10 cellular contexts compared by ENCODE assay signal in genomic region chr1:204924013-204924759, GRCh38. TPM values are rescaled to one million over a fixed set of nuclear protein-coding genes. Genes with fewer than 3 reads are reported as not detected.
A peak's percentile ranks its signal among the peaks of the same experiment; 100 is the strongest.
DNase-seq lines count a peak whose midpoint lies in the region; ATAC-seq, FAIRE-seq and TF ChIP-seq lines count a peak whose summit lies in the region.
"Had no signal": no experiment of that assay in that cellular context is flagged by ENCODE, and none has a peak within 500 bp of the region (broad histone marks: within the 10 kb centered on the region; RNA-seq: fewer than 3 reads in every experiment).

No MANE protein-coding gene starts in this region.

- H3K27me3 ChIP-seq in mammary epithelial cell (ENCODE audit: insufficient read depth, low read length) (no peaks in the 10 kb centered on the region), PC-3 (ENCODE audit: low read length) (peaks cover 50% of the 10 kb centered on the region)

- H2AFZ ChIP-seq in mammary epithelial cell (ENCODE audit: low read depth, low read length): no peak overlapping the region
- no peak overlapping the region for H2AFZ ChIP-seq in PC-3 (ENCODE audit: low read length)

- H3K9me2 ChIP-seq in PC-3 (replicated peaks; ENCODE audit: low read length): no peaks in the 10 kb centered on the region

- H3K27ac ChIP-seq in mammary epithelial cell (ENCODE audit: insufficient read depth, low read depth, low read length) (no peak overlapping the region), PC-3 (ENCODE audit: low read length) (no peak overlapping the region)

- no peak for TF ChIP-seq CTCF in mammary epithelial cell (conservative IDR thresholded peaks at IDR 0.05 in 1 of 2, IDR thresholded peaks at IDR 0.05 in 1 of 2; ENCODE audit: extremely low read depth in 1 of 2, insufficient read depth in 1 of 2, low read depth in 1 of 2, low read length in 2 of 2)
- TF ChIP-seq CTCF in PC-3 (conservative IDR thresholded peaks at IDR 0.05; ENCODE audit: low read depth, low read length): no peak
- TF ChIP-seq CTCF in omental fat pad (IDR thresholded peaks at IDR 0.05): no peak

- ATAC-seq in PC-3 (peak; percentile 66), omental fat pad (ENCODE audit: low FRiP score) (no peak)
- ATAC-seq in activated T-cell treated with anti-CD3 and anti-CD28 coated beads, Interleukin-2, amount 50 U/mL, for 4 hours: no peak

- H3K4me1 Mint-ChIP-seq in activated T-cell treated with anti-CD3 and anti-CD28 coated beads, Interleukin-2, amount 50 U/mL, for 4 hours (ENCODE audit: low read depth): no peaks in the 10 kb centered on the region

- peak; percentile 51 to 66 for DNase-seq in T47D (ENCODE audit: low read depth in 1 of 2, low spot score in 1 of 2)
- no peak for DNase-seq in mammary epithelial cell
- DNase-seq in PC-3: peak; percentile 57
- peak; percentile 87 for DNase-seq in iPS DF 4.7 (ENCODE audit: extremely low read depth, low spot score)
- peak; percentile 76 for DNase-seq in urothelium cell line (ENCODE audit: low spot score)
- DNase-seq in activated CD4-positive, alpha-beta T cell treated with anti-CD3 and anti-CD28 coated beads, Interleukin-2, amount 50 U/mL, for 1 hour: no peak
- no peak for DNase-seq in omental fat pad (ENCODE audit: low spot score)
- DNase-seq in activated T-cell treated with anti-CD3 and anti-CD28 coated beads, Interleukin-2, amount 50 U/mL, for 4 hours: no peak

- H3K4me1 ChIP-seq in mammary epithelial cell (ENCODE audit: insufficient read depth, low read length) (peaks cover 5% of the 10 kb centered on the region), PC-3 (ENCODE audit: insufficient read depth, low read length) (peaks cover 7% of the 10 kb centered on the region; the same call in 1 of the 2 replicates)
- H3K4me1 ChIP-seq: HAP-1 had no signal

- H3K9me3 Mint-ChIP-seq in activated T-cell treated with anti-CD3 and anti-CD28 coated beads, Interleukin-2, amount 50 U/mL, for 4 hours: no peaks in the 10 kb centered on the region

- BruUV-seq in mammary epithelial cell (replicated peaks; lab: Mats Ljungman, UMichigan): no TSS peak
- no TSS peak for BruUV-seq in PC-3 (replicated peaks; lab: Mats Ljungman, UMichigan)

- H4K20me1 ChIP-seq in mammary epithelial cell (ENCODE audit: insufficient read depth, low read length) (no peaks in the 10 kb centered on the region), PC-3 (ENCODE audit: low read length) (no peaks in the 10 kb centered on the region)

- H3K4me2 ChIP-seq in mammary epithelial cell (ENCODE audit: insufficient read depth, low read depth, low read length) (no peak overlapping the region), PC-3 (ENCODE audit: low read length) (0 out of 2 replicates have a peak overlapping the region, but pooled peaks have one; percentile 2)

- H3K27me3 Mint-ChIP-seq in activated T-cell treated with anti-CD3 and anti-CD28 coated beads, Interleukin-2, amount 50 U/mL, for 4 hours (ENCODE audit: low read depth): peaks cover 7% of the 10 kb centered on the region

- no peak for FAIRE-seq in urothelium cell line (lab: Jason Lieb, UNC)

- intact Hi-C loops in mammary epithelial cell (cut with micrococcal nuclease) (loop anchor here (5.0 kb wide), 1 partner anchor 37 kb away; no protein-coding TSS in a partner anchor), PC-3 (cut with micrococcal nuclease) (no loop called here)

- WGBS in mammary epithelial cell (ENCODE audit: low coverage, missing lambda C conversion rate): 77% methylated on average over 5 of the region's 5 CpGs

- no peak overlapping the region for H3K4me3 Mint-ChIP-seq in activated T-cell treated with anti-CD3 and anti-CD28 coated beads, Interleukin-2, amount 50 U/mL, for 4 hours

- H3K4me3 ChIP-seq in mammary epithelial cell (replicated peaks in 1 of 3; ENCODE audit: insufficient read depth in 1 of 3, low read depth in 2 of 3, low read length in 3 of 3) (no peak overlapping the region), PC-3 (ENCODE audit: low read length) (no peak overlapping the region)
- H3K4me3 ChIP-seq: HAP-1, lung had no signal

- H3K9me3 ChIP-seq in mammary epithelial cell (replicated peaks; ENCODE audit: insufficient read depth, low read length) (no peaks in the 10 kb centered on the region), PC-3 (ENCODE audit: low read length) (no peaks in the 10 kb centered on the region)
- H3K9me3 ChIP-seq: HAP-1 had no signal

- no peaks in the 10 kb centered on the region for H3K79me2 ChIP-seq in mammary epithelial cell (ENCODE audit: insufficient read depth, low read length)
- no peaks in the 10 kb centered on the region for H3K79me2 ChIP-seq in PC-3 (ENCODE audit: low read length)

- dilution Hi-C loops in mammary epithelial cell (cut with HindIII; ENCODE audit: low sequenced_read_pairs): no loop called here

- H3F3A ChIP-seq in PC-3 (ENCODE audit: low read length, unreplicated experiment): no peaks in the 10 kb centered on the region

- in situ Hi-C loops in T47D (cut with HindIII; ENCODE audit: low pct_unique_long_range_greater_than_20kb, low sequenced_read_pairs): no loop called here
- in situ Hi-C loops in mammary epithelial cell (cut with MboI; ENCODE audit: low sequenced_read_pairs in 2 of 2): no loop called here

- CTCF ChIA-PET in mammary epithelial cell (lab: Charles Lee; ENCODE audit: low non-redundant PET): interaction anchor here (0.5 kb wide), 1 partner anchor 106 kb away, joined by 9 read pairs; no protein-coding TSS in a partner anchor
- CTCF ChIA-PET in PC-3 (lab: Charles Lee): no interaction called here

- POLR2A ChIA-PET in PC-3 (lab: Charles Lee; ENCODE audit: unreplicated experiment): interaction anchor here (0.7 kb wide), 1 partner anchor 17 kb away, joined by 3 read pairs; no protein-coding TSS in a partner anchor

- no peak overlapping the region for H3K9ac ChIP-seq in mammary epithelial cell (ENCODE audit: insufficient read depth, low read length)
- no peak overlapping the region for H3K9ac ChIP-seq in PC-3 (ENCODE audit: low read length)

- H3K36me3 ChIP-seq in mammary epithelial cell (ENCODE audit: insufficient read depth, low read length) (no peaks in the 10 kb centered on the region), PC-3 (ENCODE audit: low read depth, low read length) (no peaks in the 10 kb centered on the region)
- H3K36me3 ChIP-seq: HAP-1 had no signal

- no peaks in the 10 kb centered on the region for H3K36me3 Mint-ChIP-seq in activated T-cell treated with anti-CD3 and anti-CD28 coated beads, Interleukin-2, amount 50 U/mL, for 4 hours (ENCODE audit: insufficient read depth)

RNA-seq across cellular contexts. Expression of gene NFASC, which starts 53.5 kb away (rescaled TPM):
- total RNA-seq in mammary epithelial cell (10 to 100 TPM; 37.6 to 94.9 TPM), PC-3 (2014; rRNA removed) (1.6 and 4.6 TPM in 2 replicates), omental fat pad (10 to 100 TPM; 10.3 to 18.4 (median 10.9) TPM)
- 12.7 TPM for polyA plus RNA-seq in mammary epithelial cell
- 28.6 TPM for polyA minus RNA-seq in mammary epithelial cell
- under 1 TPM; 0.13 to 0.41 (median 0.13) TPM for total RNA-seq in activated T-cell treated with anti-CD3 and anti-CD28 coated beads, Interleukin-2, amount 50 U/mL, for 4 hours

Comparison
In these comparisons a context has a peak if more than half of its experiments do, and no peak if none do; other contexts are left out.
1. DNase-seq: peak in T47D (2 of 2), PC-3 (single experiment), iPS DF 4.7 (single experiment) and urothelium cell line (single experiment); none in mammary epithelial cell (single experiment), activated CD4-positive, alpha-beta T cell treated with anti-CD3 and anti-CD28 coated beads, Interleukin-2, amount 50 U/mL, for 1 hour (single experiment), omental fat pad (single experiment) and activated T-cell treated with anti-CD3 and anti-CD28 coated beads, Interleukin-2, amount 50 U/mL, for 4 hours (single experiment).